17 cellular contexts compared by ENCODE assay signal in the genomic region with DNA sequence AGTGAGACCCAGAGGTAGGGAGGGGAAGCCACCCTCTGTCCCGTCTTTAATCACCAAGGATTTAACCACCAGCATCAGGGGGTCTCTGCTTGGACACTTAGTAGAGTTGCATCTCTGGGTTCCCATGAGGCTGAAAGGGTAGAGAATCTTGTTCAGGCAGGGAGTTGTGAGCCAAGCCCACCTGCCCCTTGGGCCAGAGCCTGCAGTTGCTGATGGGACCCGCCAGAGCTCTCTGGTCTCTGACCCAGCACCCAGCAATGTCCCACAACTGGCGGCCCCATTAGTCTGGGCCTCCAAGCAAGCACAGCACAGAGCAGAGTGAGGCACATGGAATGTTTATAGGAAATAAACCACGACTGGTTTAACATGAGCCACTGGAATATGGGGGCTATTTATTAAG.
"Had no signal": no experiment of that assay in that cellular context is flagged by ENCODE, and none has a peak within 500 bp of the region (broad histone marks: within the 10 kb centered on the region; RNA-seq: fewer than 3 reads in every experiment).

No MANE protein-coding gene starts in this region.

- H3K4me3 Mint-ChIP-seq: T-helper 2 cell treated with Interferon-gamma antibody and Interleukin-4, amounts not matched to agents 5 μg/mL and 100 μg/mL, for 36 hours; WTC11 had no signal

- H3K27me3 Mint-ChIP-seq: stimulated activated naive CD8-positive, alpha-beta T cell treated with anti-CD3 and anti-CD28 coated beads, Interleukin-15, amount 100 ng/mL, for 72 hours had no signal

- ATAC-seq: activated T-cell treated with anti-CD3 and anti-CD28 coated beads, Interleukin-2, amount 50 U/mL, for 4 hours; left cardiac atrium; psoas muscle; SK-N-SH treated with all-trans-retinoic acid at 6 μM for 48 hours; stimulated activated naive CD8-positive, alpha-beta T cell treated with anti-CD3 and anti-CD28 coated beads, Interleukin-15, amount 100 ng/mL, for 72 hours; WTC11 had no signal

- H3K27me3 ChIP-seq: cardiac muscle cell, ovary, right atrium auricular region, tibial artery had no signal

- DNase-seq: activated CD4-positive, alpha-beta T cell treated with anti-CD3 and anti-CD28 coated beads, Interleukin-2, amount 50 U/mL, for 4 hours; activated CD8-positive, alpha-beta memory T cell treated with anti-CD3 and anti-CD28 coated beads, Interleukin-2, amount 50 U/mL, for 48 hours; activated naive CD4-positive, alpha-beta T cell treated with Interleukin-2 at 50 U/mL for 16 hours; activated T-cell treated with anti-CD3 and anti-CD28 coated beads, Interleukin-2, amount 50 U/mL, for 4 hours; amygdala; hippocampal formation; left cardiac atrium; ovary; psoas muscle; stimulated activated CD4-positive, alpha-beta T cell treated with anti-CD3 and anti-CD28 coated beads, Interleukin-4, amount 100 ng/mL, for 4 hours; stimulated activated naive CD8-positive, alpha-beta T cell treated with anti-CD3 and anti-CD28 coated beads, Interleukin-15, amount 100 ng/mL, for 72 hours; tibial artery had no signal

- H3K9me3 ChIP-seq: ovary, psoas muscle, right atrium auricular region, tibial artery had no signal

- H3K27ac Mint-ChIP-seq: stimulated activated naive CD8-positive, alpha-beta T cell treated with anti-CD3 and anti-CD28 coated beads, Interleukin-15, amount 100 ng/mL, for 72 hours; T-helper 2 cell treated with Interferon-gamma antibody and Interleukin-4, amounts not matched to agents 5 μg/mL and 100 μg/mL, for 36 hours; WTC11 had no signal

- H3K27ac ChIP-seq: cardiac muscle cell, psoas muscle, right atrium auricular region had no signal

- H3K4me3 ChIP-seq: cardiac muscle cell, ovary, psoas muscle, right atrium auricular region, tibial artery had no signal

- H3K36me3 Mint-ChIP-seq: WTC11 had no signal

- H3K9me3 Mint-ChIP-seq: activated T-cell treated with anti-CD3 and anti-CD28 coated beads, Interleukin-2, amount 50 U/mL, for 4 hours; T-helper 2 cell treated with Interferon-gamma antibody and Interleukin-4, amounts not matched to agents 5 μg/mL and 100 μg/mL, for 36 hours had no signal

- H3K36me3 ChIP-seq: cardiac muscle cell, ovary, right atrium auricular region, tibial artery had no signal
